ENCODE assay signal across 3 cellular contexts in genomic region chr2:61623747-61624146, GRCh38.
"Had no signal": no experiment of that assay in that cellular context is flagged by ENCODE, and none has a peak within 500 bp of the region (broad histone marks: within the 10 kb centered on the region; RNA-seq: fewer than 3 reads in every experiment).

No MANE protein-coding gene starts in this region.

- ATAC-seq: GM12878 had no signal

- DNase-seq: GDM1, GF-D8 had no signal
